ENCODE assay signal across 8 cellular contexts in genomic region chr11:61947486-61948210, GRCh38. TPM values are rescaled to one million over a fixed set of nuclear protein-coding genes. Genes with fewer than 3 reads are reported as not detected.
DNase-seq lines count a peak whose midpoint lies in the region; ATAC-seq and TF ChIP-seq lines count a peak whose summit lies in the region.

No MANE protein-coding gene starts in this region.

- no peak overlapping the region for H3K23ac ChIP-seq in H9 (ENCODE audit: insufficient read length, low read depth, low read length)

- no peak overlapping the region for H3K4me3 ChIP-seq in kidney epithelial cell (ENCODE audit: low read depth, low read length)

- no peak overlapping the region for H3T11ph ChIP-seq in H9 (ENCODE audit: low read length)

- no peak overlapping the region for H2BK12ac ChIP-seq in H9 (ENCODE audit: insufficient read length, low read depth, low read length)

- H3K14ac ChIP-seq in H9 (ENCODE audit: insufficient read depth, low read length): no peak overlapping the region

- H4K20me1 ChIP-seq in H9 (ENCODE audit: control insufficient read depth, insufficient read depth, insufficient read length): no peaks in the 10 kb centered on the region

- H3K4me2 ChIP-seq in H9 (ENCODE audit: insufficient read depth, insufficient read length, low read length): no peak overlapping the region

- H3K23me2 ChIP-seq in H9 (ENCODE audit: insufficient read length, low read depth, low read length, poor library complexity, severe bottlenecking): no peaks in the 10 kb centered on the region

- H3K27ac ChIP-seq in H9 (ENCODE audit: insufficient read length, low read depth, low read length): no peak overlapping the region
- peak overlapping the region; percentile 79 for H3K27ac ChIP-seq in caudate nucleus (ENCODE audit: low read depth, low read length)

- CTCF ChIA-PET in WTC11 (lab: Charles Lee): interaction anchor here (0.5 to 10.3 kb wide), 49 partner anchors 8 to 279 kb away, joined by 3 to 685 read pairs (median 5); partner anchors contain the start of genes FADS3, FTH1 and RAB3IL1

- no peak overlapping the region for H4K8ac ChIP-seq in H9 (replicated peaks; ENCODE audit: insufficient read length, low read depth, low read length)

- H3K36me3 ChIP-seq in kidney epithelial cell (ENCODE audit: control insufficient read depth, insufficient read depth, low read length): no peaks in the 10 kb centered on the region

- H3K9me3 Mint-ChIP-seq in H9 (no peaks in the 10 kb centered on the region; a peak in 1 of 5 replicates), WTC11 (no peaks in the 10 kb centered on the region)

- H2AK5ac ChIP-seq in H9 (ENCODE audit: insufficient read length, low read length): no peak overlapping the region

- ATAC-seq in WTC11: peak; percentile 93
- ATAC-seq in GM21825 (IDR thresholded peaks at IDR 0.05; ENCODE audit: unreplicated experiment): no peak

- H3K27me3 Mint-ChIP-seq in H9 (ENCODE audit: low read depth): peaks cover 12% of the 10 kb centered on the region
- peaks cover 3% of the 10 kb centered on the region for H3K27me3 Mint-ChIP-seq in WTC11 (ENCODE audit: low read depth)

- H3K36me3 Mint-ChIP-seq in H9 (ENCODE audit: insufficient read depth in 1 of 3, low read depth in 3 of 3) (no peaks in the 10 kb centered on the region), WTC11 (no peaks in the 10 kb centered on the region)

- TF ChIP-seq CTCF in H9 (conservative IDR thresholded peaks at IDR 0.05): peak; percentile 96
- TF ChIP-seq CTCF in WTC11 (IDR thresholded peaks at IDR 0.05): peak; percentile 83
- TF ChIP-seq CTCF in kidney epithelial cell (IDR thresholded peaks at IDR 0.05; ENCODE audit: insufficient read depth, low read length, poor library complexity, severe bottlenecking): peak; percentile 97

- no peak overlapping the region for H3K4ac ChIP-seq in H9 (ENCODE audit: low read depth, low read length)

- H2BK20ac ChIP-seq in H9 (ENCODE audit: low read depth, low read length, poor library complexity, severe bottlenecking): no peak overlapping the region

- no peak overlapping the region for H2BK120ac ChIP-seq in H9 (ENCODE audit: low read depth, low read length, poor library complexity, severe bottlenecking)

- POLR2A ChIA-PET in WTC11 (lab: Charles Lee): interaction anchor here (0.6 to 2.1 kb wide), 8 partner anchors 20 to 135 kb away, joined by 3 to 15 read pairs (median 4); partner anchors contain the start of gene FTH1

- no peaks in the 10 kb centered on the region for H3K9me3 ChIP-seq in H9 (ENCODE audit: control insufficient read depth, low read depth, low read length)

- no peak overlapping the region for H3K56ac ChIP-seq in H9 (ENCODE audit: insufficient read length, low read depth, low read length)

- H4K91ac ChIP-seq in H9 (ENCODE audit: insufficient read length, low read depth, low read length): no peak overlapping the region

- no peak overlapping the region for H4K5ac ChIP-seq in H9 (ENCODE audit: insufficient read length, low read depth, low read length)

- no peaks in the 10 kb centered on the region for H3K79me1 ChIP-seq in H9 (ENCODE audit: insufficient read depth, low read depth, low read length, poor library complexity, severe bottlenecking)

- H2AFZ ChIP-seq in H9 (ENCODE audit: low read length): no peak overlapping the region

- H2BK5ac ChIP-seq in H9 (ENCODE audit: insufficient read length, low read length): no peak overlapping the region

- no peaks in the 10 kb centered on the region for H3K79me2 ChIP-seq in H9 (ENCODE audit: insufficient read depth, low read length)

- no peak overlapping the region for H3K9ac ChIP-seq in H9 (ENCODE audit: extremely low read depth, insufficient read length, low read length)

- H3K4me1 ChIP-seq in H9 (ENCODE audit: insufficient read depth, low read length): no peaks in the 10 kb centered on the region; the same call in 1 of the 2 replicates

- no CpG with 5 or more reads among the region's 8 CpGs for WGBS in H9 (ENCODE audit: extremely low coverage, insufficient read length, low lambda C conversion rate)

- peak; percentile 94 for DNase-seq in Ammon's horn (ENCODE audit: low spot score)
- peak; percentile 88 for DNase-seq in H9
- DNase-seq in NCI-H446 (lab: John Stamatoyannopoulos, UW): peak; percentile 78 to 89
- peak; percentile 89 for DNase-seq in WTC11 (ENCODE audit: low spot score)
- DNase-seq in caudate nucleus (lab: John Stamatoyannopoulos, UW): peak in 58 of 61 donors; percentile 43 to 91 (median 76)
- no peak for DNase-seq in kidney epithelial cell (ENCODE audit: low read depth)
- peak; percentile 64 to 72 for DNase-seq in stimulated activated CD4-positive, alpha-beta T cell treated with anti-CD3 and anti-CD28 coated beads, Interleukin-2, amount 100 ng/mL, for 24 hours

- H3K27me3 ChIP-seq in H9 (ENCODE audit: insufficient read depth, low read length) (no peaks in the 10 kb centered on the region), kidney epithelial cell (ENCODE audit: control insufficient read depth, insufficient read depth, low read length) (peaks cover 6% of the 10 kb centered on the region)

- no peak overlapping the region for H3K18ac ChIP-seq in H9 (ENCODE audit: insufficient read length, low read depth, low read length)

- H3K27ac Mint-ChIP-seq in H9 (peak overlapping the region in 2 of 3 experiments; percentile 3 to 25; a peak in 1 of 7 replicates), WTC11 (no peak overlapping the region)

- peaks cover 0 to 16% of the 10 kb centered on the region in 2 experiments; a peak in 3 of 4 replicates for H3K4me1 Mint-ChIP-seq in H9
- H3K4me1 Mint-ChIP-seq in WTC11: peaks cover 7% of the 10 kb centered on the region

- no peak overlapping the region for H2BK15ac ChIP-seq in H9 (ENCODE audit: low read depth, low read length)

- H3K4me3 Mint-ChIP-seq in H9: no peak overlapping the region
- H3K4me3 Mint-ChIP-seq in WTC11: no peak overlapping the region

TF ChIP-seq in WTC11, 78 proteins besides CTCF, POLR2A, EP300 and RAD21:
- TF ChIP-seq TEAD4 (CRISPR knock-in tag; IDR thresholded peaks at IDR 0.05): no peak
- TF ChIP-seq ETV6 (CRISPR knock-in tag; IDR thresholded peaks at IDR 0.05): peak; percentile 80; the same call in 1 of the 2 replicates
- TF ChIP-seq PRDM15 (CRISPR knock-in tag; IDR thresholded peaks at IDR 0.05): peak; percentile 88

RNA-seq across cellular contexts. Expression of gene BEST1, which starts 2.5 kb away (rescaled TPM):
- 0.18 and 0.24 TPM in 2 replicates for total RNA-seq in H9 (2021)
- 0.17 to 0.32 TPM (median 0.21 TPM) in 3 replicates for total RNA-seq in WTC11 (2021)
- 1.0 and 1.1 TPM in 2 replicates for total RNA-seq in kidney epithelial cell

RNA-seq across cellular contexts. Expression of gene FTH1, which starts 19.8 kb away (rescaled TPM):
- total RNA-seq in H9 (2021) (1,505 and 1,558 TPM in 2 replicates), WTC11 (2021) (1,108 to 1,272 TPM (median 1,247 TPM) in 3 replicates), kidney epithelial cell (2,225 and 2,374 TPM in 2 replicates)

RNA-seq across cellular contexts. Expression of gene RAB3IL1, which starts 30.3 kb away (rescaled TPM):
- total RNA-seq in H9 (2021): 1.8 and 2.4 TPM in 2 replicates
- total RNA-seq in WTC11 (2021): 7.2 to 11.1 TPM (median 8.9 TPM) in 3 replicates
- total RNA-seq in kidney epithelial cell: 5.2 and 9.9 TPM in 2 replicates

RNA-seq across cellular contexts. Expression of gene FADS3, which starts 56.3 kb away (rescaled TPM):
- total RNA-seq in H9 (2021) (34.9 and 36.7 TPM in 2 replicates), WTC11 (2021) (47.4 to 50.0 TPM (median 49.3 TPM) in 3 replicates), kidney epithelial cell (134 and 152 TPM in 2 replicates)
